In genomic region chr1:177311111-177311510, GRCh38 we compare ENCODE assay signal across 22 cellular contexts.
DNase-seq lines count a peak whose midpoint lies in the region; ATAC-seq and TF ChIP-seq lines count a peak whose summit lies in the region.
"Had no signal": no experiment of that assay in that cellular context is flagged by ENCODE, and none has a peak within 500 bp of the region (broad histone marks: within the 10 kb centered on the region; RNA-seq: fewer than 3 reads in every experiment).

No MANE protein-coding gene starts in this region.

- no peak for TF ChIP-seq CTCF in dorsolateral prefrontal cortex (IDR thresholded peaks at IDR 0.05 in 54 of 56, conservative IDR thresholded peaks at IDR 0.05 in 2 of 56; ENCODE audit: low read depth in 1 of 56, partially characterized antibody in 56 of 56)

- H3K27ac ChIP-seq in dorsolateral prefrontal cortex: peak overlapping the region; percentile 3 to 99 (median 95)
- H3K27ac ChIP-seq: A549, PC-9 had no signal

- DNase-seq in NCI-H526 treated with DMSO at 0.1 percent for 48 hours (lab: John Stamatoyannopoulos, UW) (peak; percentile 43), dorsolateral prefrontal cortex (no peak), midbrain (lab: John Stamatoyannopoulos, UW) (peak; percentile 53), retina (peak; percentile 86), dedifferentiated amniotic fluid mesenchymal stem cell (ENCODE audit: extremely low spot score) (no peak), GDM1 (lab: John Stamatoyannopoulos, UW) (no peak)
- DNase-seq in activated CD4-positive, CD25-positive, alpha-beta regulatory T cell (lab: John Stamatoyannopoulos, UW): no peak
- DNase-seq: BE2C, DMS79, KG1, NCI-H1092, NCI-H1436, NCI-H2029, NCI-H226, NCI-H510A treated with DMSO at 0.1 percent for 48 hours, PC-9, RPMI8226, SHP77 treated with DMSO at 0.1 percent for 48 hours, SK-N-SH had no signal

- H3K27me3 ChIP-seq in dorsolateral prefrontal cortex: no peaks in the 10 kb centered on the region
- H3K27me3 ChIP-seq: BE2C had no signal

- ATAC-seq in HG03175 (IDR thresholded peaks at IDR 0.05; ENCODE audit: unreplicated experiment): no peak
- ATAC-seq: A549, HCT116 had no signal

- intact Hi-C loops in dorsolateral prefrontal cortex (cut with DNase I): no loop called here

- peak overlapping the region in 6 of 59 donors; percentile 20 to 38 (median 24) for H3K4me3 ChIP-seq in dorsolateral prefrontal cortex
- H3K4me3 ChIP-seq: A549, PC-9 had no signal

Comparison
In these comparisons a context has a peak if more than half of its experiments do, and no peak if none do; other contexts are left out.
1. DNase-seq: peak in NCI-H526 treated with DMSO at 0.1 percent for 48 hours (single experiment), midbrain (single experiment) and retina (single experiment); none in dorsolateral prefrontal cortex (0 of 10), activated CD4-positive, CD25-positive, alpha-beta regulatory T cell (0 of 4), dedifferentiated amniotic fluid mesenchymal stem cell (single experiment) and GDM1 (single experiment).